In the genomic region with DNA sequence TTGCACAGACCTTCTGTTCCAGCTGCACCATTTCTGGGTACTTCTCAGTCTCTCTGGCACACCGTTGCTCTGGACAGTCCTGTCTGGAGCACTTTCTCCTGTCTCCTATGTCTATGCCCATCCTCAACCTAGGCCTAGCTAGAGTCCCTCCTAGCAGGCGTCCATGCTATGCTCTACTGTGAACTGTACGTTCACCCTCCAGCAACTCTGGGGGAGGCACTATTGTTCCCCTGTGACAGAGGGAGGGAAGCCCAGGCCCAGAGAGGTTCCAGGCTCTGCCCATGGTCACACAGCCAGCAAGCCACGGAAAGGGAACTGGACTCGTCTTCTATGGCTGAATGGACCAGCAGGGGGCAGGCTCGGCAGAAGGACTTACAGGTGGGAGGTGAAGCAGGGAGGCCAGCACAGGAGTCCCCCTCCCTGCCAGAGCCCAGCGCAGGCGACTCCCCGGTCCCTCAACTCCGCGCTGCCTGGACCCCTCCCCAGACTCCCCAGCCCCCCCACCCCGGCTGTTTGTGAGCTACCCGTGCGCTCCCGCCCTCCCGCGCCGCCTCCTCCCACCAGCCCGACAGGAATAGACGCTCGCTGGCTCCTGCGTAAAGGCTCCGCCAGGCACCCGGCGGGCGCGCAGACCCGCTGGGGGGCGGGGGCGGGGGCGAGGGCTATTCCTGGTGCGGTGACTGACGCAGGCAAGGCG, we compare ENCODE assay signal across 8 cellular contexts. TPM values are rescaled to one million over a fixed set of nuclear protein-coding genes. Genes with fewer than 3 reads are reported as not detected.
A peak's percentile ranks its signal among the peaks of the same experiment; 100 is the strongest.
DNase-seq lines count a peak whose midpoint lies in the region; ATAC-seq and TF ChIP-seq lines count a peak whose summit lies in the region.

No MANE protein-coding gene starts in this region.

- peak; percentile 77 for DNase-seq in Right ventricle myocardium inferior (ENCODE audit: missing footprints)
- DNase-seq in cardiac septum (ENCODE audit: low spot score), result no peak
- peak; percentile 40 for DNase-seq in NCI-H82 treated with DMSO at 0.1 percent for 48 hours (lab: John Stamatoyannopoulos, UW; ENCODE audit: unreplicated experiment)
- DNase-seq in activated T-cell treated with anti-CD3 and anti-CD28 coated beads, Interleukin-2, amount 50 U/mL, for 4 hours, result peak; percentile 28
- peak; percentile 34 for DNase-seq in fibroblast of villous mesenchyme (ENCODE audit: low read depth)
- DNase-seq in nucleus accumbens (lab: John Stamatoyannopoulos, UW), result peak in 38 of 56 donors; percentile 6 to 87 (median 38)
- DNase-seq in upper lobe of right lung, result peak; percentile 79

- no peaks in the 10 kb centered on the region for H3K36me3 ChIP-seq in upper lobe of right lung

- H3K4me3 ChIP-seq in fibroblast of villous mesenchyme (ENCODE audit: low read depth, low read length) (no peak overlapping the region), upper lobe of right lung (no peak overlapping the region)

- ATAC-seq in Right ventricle myocardium inferior, result no peak
- ATAC-seq in activated T-cell treated with anti-CD3 and anti-CD28 coated beads, Interleukin-2, amount 50 U/mL, for 4 hours, result peak; percentile 36 to 45
- ATAC-seq in upper lobe of right lung, result peak; percentile 36
- no peak for ATAC-seq in GM18861 (IDR thresholded peaks at IDR 0.05; ENCODE audit: unreplicated experiment)

- H3K36me3 Mint-ChIP-seq in activated T-cell treated with anti-CD3 and anti-CD28 coated beads, Interleukin-2, amount 50 U/mL, for 4 hours (ENCODE audit: insufficient read depth), result no peaks in the 10 kb centered on the region

- peaks cover 60% of the 10 kb centered on the region for H3K27me3 Mint-ChIP-seq in activated T-cell treated with anti-CD3 and anti-CD28 coated beads, Interleukin-2, amount 50 U/mL, for 4 hours (ENCODE audit: low read depth)

- H3K4me3 Mint-ChIP-seq in activated T-cell treated with anti-CD3 and anti-CD28 coated beads, Interleukin-2, amount 50 U/mL, for 4 hours, result peak overlapping the region; percentile 26

- H3K9me3 Mint-ChIP-seq in activated T-cell treated with anti-CD3 and anti-CD28 coated beads, Interleukin-2, amount 50 U/mL, for 4 hours, result no peaks in the 10 kb centered on the region

- TF ChIP-seq CTCF in fibroblast of villous mesenchyme (IDR thresholded peaks at IDR 0.05; ENCODE audit: insufficient read depth, low read depth, low read length) (peak; percentile 48), upper lobe of right lung (IDR thresholded peaks at IDR 0.05) (peak; percentile 50)

- H3K27me3 ChIP-seq in upper lobe of right lung, result peaks cover 52% of the 10 kb centered on the region

- H3K27ac ChIP-seq in upper lobe of right lung, result no peak overlapping the region

- intact Hi-C loops in Right ventricle myocardium inferior (cut with DNase I) (loop anchor here (5.0 kb wide), 1 partner anchor 527 kb away; no protein-coding TSS in a partner anchor), cardiac septum (cut with DNase I) (loop anchor here (1.0 to 5.0 kb wide), 3 partner anchors 187 to 517 kb away; no protein-coding TSS in a partner anchor), upper lobe of right lung (cut with DNase I) (no loop called here)

- peaks cover 4% of the 10 kb centered on the region for H3K4me1 ChIP-seq in upper lobe of right lung

- H3K9me3 ChIP-seq in upper lobe of right lung, result no peaks in the 10 kb centered on the region

- peaks cover 11% of the 10 kb centered on the region for H3K4me1 Mint-ChIP-seq in activated T-cell treated with anti-CD3 and anti-CD28 coated beads, Interleukin-2, amount 50 U/mL, for 4 hours (ENCODE audit: low read depth)

RNA-seq across cellular contexts. Expression of a gene that starts 1.7 kb away (rescaled TPM):
- total RNA-seq in Right ventricle myocardium inferior (0.78 TPM), cardiac septum (3.0 TPM), fibroblast of villous mesenchyme (not detected in 2 replicates), upper lobe of right lung (0.98 TPM)
- not detected for total RNA-seq in activated T-cell treated with anti-CD3 and anti-CD28 coated beads, Interleukin-2, amount 50 U/mL, for 4 hours

Comparison
In these comparisons a context has a peak if more than half of its experiments do, and no peak if none do; other contexts are left out.
1. ATAC-seq: peak in activated T-cell treated with anti-CD3 and anti-CD28 coated beads, Interleukin-2, amount 50 U/mL, for 4 hours (2 of 2) and upper lobe of right lung (single experiment); none in Right ventricle myocardium inferior (single experiment) and GM18861 (single experiment).